ENCODE assay signal across 1 cellular context in genomic region chr18:23149570-23149969, GRCh38.
TF ChIP-seq lines count a peak whose summit lies in the region.

No MANE protein-coding gene starts in this region.

TF ChIP-seq in GM23338, 12 proteins besides CTCF, POLR2A, EP300 and RAD21 (continued from another document):
- no peak for TF ChIP-seq ETS1 (IDR thresholded peaks at IDR 0.05)
- TF ChIP-seq ZNF462 (CRISPR knock-in tag; IDR thresholded peaks at IDR 0.05) = no peak
- TF ChIP-seq NANOG (IDR thresholded peaks at IDR 0.05; ENCODE audit: borderline replicate concordance) = no peak
- TF ChIP-seq EZH2 (IDR thresholded peaks at IDR 0.05; ENCODE audit: low read depth, unreplicated experiment) = no peak
- TF ChIP-seq JUNB (IDR thresholded peaks at IDR 0.05; ENCODE audit: unreplicated experiment) = no peak
